Comparison of ENCODE assay signal across 1 cellular context in the genomic region with DNA sequence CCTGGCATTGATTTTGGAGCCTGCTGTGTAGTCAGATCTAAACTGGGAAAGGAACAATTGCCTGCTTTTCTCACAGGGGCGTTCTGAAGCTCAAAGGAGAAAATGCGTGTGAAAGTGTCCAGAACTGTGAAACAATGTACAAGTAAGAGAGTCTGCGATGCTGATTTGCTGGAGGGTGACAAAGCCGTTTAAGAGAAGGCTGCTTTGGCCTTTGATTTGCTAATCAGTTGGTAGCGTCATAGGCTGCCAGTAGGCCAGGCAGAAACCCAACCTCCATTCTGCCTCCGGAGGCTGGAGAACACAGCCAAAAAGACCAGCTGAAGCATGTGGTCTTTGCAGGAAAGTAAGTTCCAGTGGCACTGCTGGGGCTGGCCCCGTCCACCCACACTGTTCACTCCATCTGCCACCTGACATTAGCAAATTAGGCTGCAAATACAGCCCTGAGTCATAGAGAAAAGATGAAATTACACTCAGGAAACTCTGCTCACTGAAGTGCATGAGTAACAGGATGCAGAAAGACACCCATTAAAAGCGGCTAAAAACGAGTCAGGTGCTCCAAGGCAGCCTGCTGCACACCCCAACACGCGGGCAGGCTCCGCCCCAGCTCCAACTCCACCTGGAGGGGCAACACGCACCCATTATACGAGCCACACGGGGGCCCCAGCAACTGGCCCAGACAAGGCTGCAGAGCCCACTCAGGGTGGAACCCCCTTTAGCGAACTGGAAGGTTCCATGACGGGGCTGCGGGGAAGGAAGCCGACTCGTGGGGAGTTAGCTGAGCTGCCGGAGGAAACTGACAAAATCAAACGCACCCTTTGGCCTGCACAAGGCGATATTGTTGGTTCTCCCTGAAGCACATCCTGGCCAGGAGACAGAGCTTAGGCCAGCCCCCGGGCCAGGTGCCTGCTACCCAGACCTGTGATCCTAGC.
TF ChIP-seq lines count a peak whose summit lies in the region.

No MANE protein-coding gene starts in this region.

TF ChIP-seq in K562, 482 proteins besides CTCF, POLR2A, EP300 and RAD21 (continued from another document and continues in another):
- TF ChIP-seq, protein P1, sequence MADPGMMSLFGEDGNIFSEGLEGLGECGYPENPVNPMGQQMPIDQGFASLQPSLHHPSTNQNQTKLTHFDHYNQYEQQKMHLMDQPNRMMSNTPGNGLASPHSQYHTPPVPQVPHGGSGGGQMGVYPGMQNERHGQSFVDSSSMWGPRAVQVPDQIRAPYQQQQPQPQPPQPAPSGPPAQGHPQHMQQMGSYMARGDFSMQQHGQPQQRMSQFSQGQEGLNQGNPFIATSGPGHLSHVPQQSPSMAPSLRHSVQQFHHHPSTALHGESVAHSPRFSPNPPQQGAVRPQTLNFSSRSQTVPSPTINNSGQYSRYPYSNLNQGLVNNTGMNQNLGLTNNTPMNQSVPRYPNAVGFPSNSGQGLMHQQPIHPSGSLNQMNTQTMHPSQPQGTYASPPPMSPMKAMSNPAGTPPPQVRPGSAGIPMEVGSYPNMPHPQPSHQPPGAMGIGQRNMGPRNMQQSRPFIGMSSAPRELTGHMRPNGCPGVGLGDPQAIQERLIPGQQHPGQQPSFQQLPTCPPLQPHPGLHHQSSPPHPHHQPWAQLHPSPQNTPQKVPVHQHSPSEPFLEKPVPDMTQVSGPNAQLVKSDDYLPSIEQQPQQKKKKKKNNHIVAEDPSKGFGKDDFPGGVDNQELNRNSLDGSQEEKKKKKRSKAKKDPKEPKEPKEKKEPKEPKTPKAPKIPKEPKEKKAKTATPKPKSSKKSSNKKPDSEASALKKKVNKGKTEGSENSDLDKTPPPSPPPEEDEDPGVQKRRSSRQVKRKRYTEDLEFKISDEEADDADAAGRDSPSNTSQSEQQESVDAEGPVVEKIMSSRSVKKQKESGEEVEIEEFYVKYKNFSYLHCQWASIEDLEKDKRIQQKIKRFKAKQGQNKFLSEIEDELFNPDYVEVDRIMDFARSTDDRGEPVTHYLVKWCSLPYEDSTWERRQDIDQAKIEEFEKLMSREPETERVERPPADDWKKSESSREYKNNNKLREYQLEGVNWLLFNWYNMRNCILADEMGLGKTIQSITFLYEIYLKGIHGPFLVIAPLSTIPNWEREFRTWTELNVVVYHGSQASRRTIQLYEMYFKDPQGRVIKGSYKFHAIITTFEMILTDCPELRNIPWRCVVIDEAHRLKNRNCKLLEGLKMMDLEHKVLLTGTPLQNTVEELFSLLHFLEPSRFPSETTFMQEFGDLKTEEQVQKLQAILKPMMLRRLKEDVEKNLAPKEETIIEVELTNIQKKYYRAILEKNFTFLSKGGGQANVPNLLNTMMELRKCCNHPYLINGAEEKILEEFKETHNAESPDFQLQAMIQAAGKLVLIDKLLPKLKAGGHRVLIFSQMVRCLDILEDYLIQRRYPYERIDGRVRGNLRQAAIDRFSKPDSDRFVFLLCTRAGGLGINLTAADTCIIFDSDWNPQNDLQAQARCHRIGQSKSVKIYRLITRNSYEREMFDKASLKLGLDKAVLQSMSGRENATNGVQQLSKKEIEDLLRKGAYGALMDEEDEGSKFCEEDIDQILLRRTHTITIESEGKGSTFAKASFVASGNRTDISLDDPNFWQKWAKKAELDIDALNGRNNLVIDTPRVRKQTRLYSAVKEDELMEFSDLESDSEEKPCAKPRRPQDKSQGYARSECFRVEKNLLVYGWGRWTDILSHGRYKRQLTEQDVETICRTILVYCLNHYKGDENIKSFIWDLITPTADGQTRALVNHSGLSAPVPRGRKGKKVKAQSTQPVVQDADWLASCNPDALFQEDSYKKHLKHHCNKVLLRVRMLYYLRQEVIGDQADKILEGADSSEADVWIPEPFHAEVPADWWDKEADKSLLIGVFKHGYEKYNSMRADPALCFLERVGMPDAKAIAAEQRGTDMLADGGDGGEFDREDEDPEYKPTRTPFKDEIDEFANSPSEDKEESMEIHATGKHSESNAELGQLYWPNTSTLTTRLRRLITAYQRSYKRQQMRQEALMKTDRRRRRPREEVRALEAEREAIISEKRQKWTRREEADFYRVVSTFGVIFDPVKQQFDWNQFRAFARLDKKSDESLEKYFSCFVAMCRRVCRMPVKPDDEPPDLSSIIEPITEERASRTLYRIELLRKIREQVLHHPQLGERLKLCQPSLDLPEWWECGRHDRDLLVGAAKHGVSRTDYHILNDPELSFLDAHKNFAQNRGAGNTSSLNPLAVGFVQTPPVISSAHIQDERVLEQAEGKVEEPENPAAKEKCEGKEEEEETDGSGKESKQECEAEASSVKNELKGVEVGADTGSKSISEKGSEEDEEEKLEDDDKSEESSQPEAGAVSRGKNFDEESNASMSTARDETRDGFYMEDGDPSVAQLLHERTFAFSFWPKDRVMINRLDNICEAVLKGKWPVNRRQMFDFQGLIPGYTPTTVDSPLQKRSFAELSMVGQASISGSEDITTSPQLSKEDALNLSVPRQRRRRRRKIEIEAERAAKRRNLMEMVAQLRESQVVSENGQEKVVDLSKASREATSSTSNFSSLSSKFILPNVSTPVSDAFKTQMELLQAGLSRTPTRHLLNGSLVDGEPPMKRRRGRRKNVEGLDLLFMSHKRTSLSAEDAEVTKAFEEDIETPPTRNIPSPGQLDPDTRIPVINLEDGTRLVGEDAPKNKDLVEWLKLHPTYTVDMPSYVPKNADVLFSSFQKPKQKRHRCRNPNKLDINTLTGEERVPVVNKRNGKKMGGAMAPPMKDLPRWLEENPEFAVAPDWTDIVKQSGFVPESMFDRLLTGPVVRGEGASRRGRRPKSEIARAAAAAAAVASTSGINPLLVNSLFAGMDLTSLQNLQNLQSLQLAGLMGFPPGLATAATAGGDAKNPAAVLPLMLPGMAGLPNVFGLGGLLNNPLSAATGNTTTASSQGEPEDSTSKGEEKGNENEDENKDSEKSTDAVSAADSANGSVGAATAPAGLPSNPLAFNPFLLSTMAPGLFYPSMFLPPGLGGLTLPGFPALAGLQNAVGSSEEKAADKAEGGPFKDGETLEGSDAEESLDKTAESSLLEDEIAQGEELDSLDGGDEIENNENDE (IDR thresholded peaks at IDR 0.05; ENCODE audit: low read depth, low read length), result no peak
- TF ChIP-seq BDP1 (IDR thresholded peaks at IDR 0.05; ENCODE audit: insufficient read depth, insufficient read length) (no peak), SETDB1 (IDR thresholded peaks at IDR 0.05; ENCODE audit: low read length) (no peak), LEF1 (IDR thresholded peaks at IDR 0.05) (no peak), DNMT1 (IDR thresholded peaks at IDR 0.05) (no peak), TAL1 (IDR thresholded peaks at IDR 0.05) (no peak), ZKSCAN1 (IDR thresholded peaks at IDR 0.05; ENCODE audit: low read depth, low read length) (no peak), TGIF2 (CRISPR knock-in tag; IDR thresholded peaks at IDR 0.05) (no peak), SMAD4 (CRISPR knock-in tag; conservative IDR thresholded peaks at IDR 0.05) (0 out of 2 replicates have a peak, but pooled peaks have one; percentile 41), ZNF124 (CRISPR knock-in tag; IDR thresholded peaks at IDR 0.05) (no peak), KLF16 (IDR thresholded peaks at IDR 0.05) (no peak), TFAM (CRISPR knock-in tag; conservative IDR thresholded peaks at IDR 0.05) (no peak), HNRNPK (IDR thresholded peaks at IDR 0.05; ENCODE audit: low read depth, low read length, poor library complexity, severe bottlenecking) (no peak), SMARCB1 (IDR thresholded peaks at IDR 0.05; ENCODE audit: insufficient read length, low read depth) (no peak), ARID1B (IDR thresholded peaks at IDR 0.05) (peak; percentile 42; the same call in 1 of the 2 replicates), HDAC2 (IDR thresholded peaks at IDR 0.05) (0 out of 2 replicates have a peak, but pooled peaks have one; percentile 32), FOXM1 (IDR thresholded peaks at IDR 0.05; ENCODE audit: low read depth) (no peak), FOXM1 (CRISPR knock-in tag; IDR thresholded peaks at IDR 0.05; ENCODE audit: low read depth) (no peak), CBX1 (IDR thresholded peaks at IDR 0.05; ENCODE audit: low read depth) (no peak), ZNF224 (CRISPR knock-in tag; IDR thresholded peaks at IDR 0.05) (no peak), CHCHD3 (CRISPR knock-in tag; IDR thresholded peaks at IDR 0.05) (no peak), SLC30A9 (CRISPR knock-in tag; IDR thresholded peaks at IDR 0.05) (no peak), ZNF24 (IDR thresholded peaks at IDR 0.05) (no peak)
- TF ChIP-seq, protein P2, sequence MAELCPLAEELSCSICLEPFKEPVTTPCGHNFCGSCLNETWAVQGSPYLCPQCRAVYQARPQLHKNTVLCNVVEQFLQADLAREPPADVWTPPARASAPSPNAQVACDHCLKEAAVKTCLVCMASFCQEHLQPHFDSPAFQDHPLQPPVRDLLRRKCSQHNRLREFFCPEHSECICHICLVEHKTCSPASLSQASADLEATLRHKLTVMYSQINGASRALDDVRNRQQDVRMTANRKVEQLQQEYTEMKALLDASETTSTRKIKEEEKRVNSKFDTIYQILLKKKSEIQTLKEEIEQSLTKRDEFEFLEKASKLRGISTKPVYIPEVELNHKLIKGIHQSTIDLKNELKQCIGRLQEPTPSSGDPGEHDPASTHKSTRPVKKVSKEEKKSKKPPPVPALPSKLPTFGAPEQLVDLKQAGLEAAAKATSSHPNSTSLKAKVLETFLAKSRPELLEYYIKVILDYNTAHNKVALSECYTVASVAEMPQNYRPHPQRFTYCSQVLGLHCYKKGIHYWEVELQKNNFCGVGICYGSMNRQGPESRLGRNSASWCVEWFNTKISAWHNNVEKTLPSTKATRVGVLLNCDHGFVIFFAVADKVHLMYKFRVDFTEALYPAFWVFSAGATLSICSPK (IDR thresholded peaks at IDR 0.05; ENCODE audit: borderline replicate concordance), result no peak
- TF ChIP-seq, protein P3, sequence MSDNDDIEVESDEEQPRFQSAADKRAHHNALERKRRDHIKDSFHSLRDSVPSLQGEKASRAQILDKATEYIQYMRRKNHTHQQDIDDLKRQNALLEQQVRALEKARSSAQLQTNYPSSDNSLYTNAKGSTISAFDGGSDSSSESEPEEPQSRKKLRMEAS (CRISPR knock-in tag; IDR thresholded peaks at IDR 0.05), result peak; percentile 59
- TF ChIP-seq, protein P4, sequence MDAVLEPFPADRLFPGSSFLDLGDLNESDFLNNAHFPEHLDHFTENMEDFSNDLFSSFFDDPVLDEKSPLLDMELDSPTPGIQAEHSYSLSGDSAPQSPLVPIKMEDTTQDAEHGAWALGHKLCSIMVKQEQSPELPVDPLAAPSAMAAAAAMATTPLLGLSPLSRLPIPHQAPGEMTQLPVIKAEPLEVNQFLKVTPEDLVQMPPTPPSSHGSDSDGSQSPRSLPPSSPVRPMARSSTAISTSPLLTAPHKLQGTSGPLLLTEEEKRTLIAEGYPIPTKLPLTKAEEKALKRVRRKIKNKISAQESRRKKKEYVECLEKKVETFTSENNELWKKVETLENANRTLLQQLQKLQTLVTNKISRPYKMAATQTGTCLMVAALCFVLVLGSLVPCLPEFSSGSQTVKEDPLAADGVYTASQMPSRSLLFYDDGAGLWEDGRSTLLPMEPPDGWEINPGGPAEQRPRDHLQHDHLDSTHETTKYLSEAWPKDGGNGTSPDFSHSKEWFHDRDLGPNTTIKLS (IDR thresholded peaks at IDR 0.05; ENCODE audit: borderline replicate concordance, low read depth), result no peak
- TF ChIP-seq, protein P5, sequence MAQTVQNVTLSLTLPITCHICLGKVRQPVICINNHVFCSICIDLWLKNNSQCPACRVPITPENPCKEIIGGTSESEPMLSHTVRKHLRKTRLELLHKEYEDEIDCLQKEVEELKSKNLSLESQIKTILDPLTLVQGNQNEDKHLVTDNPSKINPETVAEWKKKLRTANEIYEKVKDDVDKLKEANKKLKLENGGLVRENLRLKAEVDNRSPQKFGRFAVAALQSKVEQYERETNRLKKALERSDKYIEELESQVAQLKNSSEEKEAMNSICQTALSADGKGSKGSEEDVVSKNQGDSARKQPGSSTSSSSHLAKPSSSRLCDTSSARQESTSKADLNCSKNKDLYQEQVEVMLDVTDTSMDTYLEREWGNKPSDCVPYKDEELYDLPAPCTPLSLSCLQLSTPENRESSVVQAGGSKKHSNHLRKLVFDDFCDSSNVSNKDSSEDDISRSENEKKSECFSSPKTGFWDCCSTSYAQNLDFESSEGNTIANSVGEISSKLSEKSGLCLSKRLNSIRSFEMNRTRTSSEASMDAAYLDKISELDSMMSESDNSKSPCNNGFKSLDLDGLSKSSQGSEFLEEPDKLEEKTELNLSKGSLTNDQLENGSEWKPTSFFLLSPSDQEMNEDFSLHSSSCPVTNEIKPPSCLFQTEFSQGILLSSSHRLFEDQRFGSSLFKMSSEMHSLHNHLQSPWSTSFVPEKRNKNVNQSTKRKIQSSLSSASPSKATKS (CRISPR knock-in tag; IDR thresholded peaks at IDR 0.05), result no peak
- TF ChIP-seq, protein P6, sequence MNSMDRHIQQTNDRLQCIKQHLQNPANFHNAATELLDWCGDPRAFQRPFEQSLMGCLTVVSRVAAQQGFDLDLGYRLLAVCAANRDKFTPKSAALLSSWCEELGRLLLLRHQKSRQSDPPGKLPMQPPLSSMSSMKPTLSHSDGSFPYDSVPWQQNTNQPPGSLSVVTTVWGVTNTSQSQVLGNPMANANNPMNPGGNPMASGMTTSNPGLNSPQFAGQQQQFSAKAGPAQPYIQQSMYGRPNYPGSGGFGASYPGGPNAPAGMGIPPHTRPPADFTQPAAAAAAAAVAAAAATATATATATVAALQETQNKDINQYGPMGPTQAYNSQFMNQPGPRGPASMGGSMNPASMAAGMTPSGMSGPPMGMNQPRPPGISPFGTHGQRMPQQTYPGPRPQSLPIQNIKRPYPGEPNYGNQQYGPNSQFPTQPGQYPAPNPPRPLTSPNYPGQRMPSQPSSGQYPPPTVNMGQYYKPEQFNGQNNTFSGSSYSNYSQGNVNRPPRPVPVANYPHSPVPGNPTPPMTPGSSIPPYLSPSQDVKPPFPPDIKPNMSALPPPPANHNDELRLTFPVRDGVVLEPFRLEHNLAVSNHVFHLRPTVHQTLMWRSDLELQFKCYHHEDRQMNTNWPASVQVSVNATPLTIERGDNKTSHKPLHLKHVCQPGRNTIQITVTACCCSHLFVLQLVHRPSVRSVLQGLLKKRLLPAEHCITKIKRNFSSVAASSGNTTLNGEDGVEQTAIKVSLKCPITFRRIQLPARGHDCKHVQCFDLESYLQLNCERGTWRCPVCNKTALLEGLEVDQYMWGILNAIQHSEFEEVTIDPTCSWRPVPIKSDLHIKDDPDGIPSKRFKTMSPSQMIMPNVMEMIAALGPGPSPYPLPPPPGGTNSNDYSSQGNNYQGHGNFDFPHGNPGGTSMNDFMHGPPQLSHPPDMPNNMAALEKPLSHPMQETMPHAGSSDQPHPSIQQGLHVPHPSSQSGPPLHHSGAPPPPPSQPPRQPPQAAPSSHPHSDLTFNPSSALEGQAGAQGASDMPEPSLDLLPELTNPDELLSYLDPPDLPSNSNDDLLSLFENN (IDR thresholded peaks at IDR 0.05; ENCODE audit: low read depth in 2 of 2, low read length in 2 of 2), result no peak
- TF ChIP-seq, protein P7, sequence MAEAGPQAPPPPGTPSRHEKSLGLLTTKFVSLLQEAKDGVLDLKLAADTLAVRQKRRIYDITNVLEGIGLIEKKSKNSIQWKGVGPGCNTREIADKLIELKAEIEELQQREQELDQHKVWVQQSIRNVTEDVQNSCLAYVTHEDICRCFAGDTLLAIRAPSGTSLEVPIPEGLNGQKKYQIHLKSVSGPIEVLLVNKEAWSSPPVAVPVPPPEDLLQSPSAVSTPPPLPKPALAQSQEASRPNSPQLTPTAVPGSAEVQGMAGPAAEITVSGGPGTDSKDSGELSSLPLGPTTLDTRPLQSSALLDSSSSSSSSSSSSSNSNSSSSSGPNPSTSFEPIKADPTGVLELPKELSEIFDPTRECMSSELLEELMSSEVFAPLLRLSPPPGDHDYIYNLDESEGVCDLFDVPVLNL (CRISPR knock-in tag; IDR thresholded peaks at IDR 0.05; ENCODE audit: low read depth), result no peak
